ENCODE assay signal across 10 cellular contexts in the genomic region with DNA sequence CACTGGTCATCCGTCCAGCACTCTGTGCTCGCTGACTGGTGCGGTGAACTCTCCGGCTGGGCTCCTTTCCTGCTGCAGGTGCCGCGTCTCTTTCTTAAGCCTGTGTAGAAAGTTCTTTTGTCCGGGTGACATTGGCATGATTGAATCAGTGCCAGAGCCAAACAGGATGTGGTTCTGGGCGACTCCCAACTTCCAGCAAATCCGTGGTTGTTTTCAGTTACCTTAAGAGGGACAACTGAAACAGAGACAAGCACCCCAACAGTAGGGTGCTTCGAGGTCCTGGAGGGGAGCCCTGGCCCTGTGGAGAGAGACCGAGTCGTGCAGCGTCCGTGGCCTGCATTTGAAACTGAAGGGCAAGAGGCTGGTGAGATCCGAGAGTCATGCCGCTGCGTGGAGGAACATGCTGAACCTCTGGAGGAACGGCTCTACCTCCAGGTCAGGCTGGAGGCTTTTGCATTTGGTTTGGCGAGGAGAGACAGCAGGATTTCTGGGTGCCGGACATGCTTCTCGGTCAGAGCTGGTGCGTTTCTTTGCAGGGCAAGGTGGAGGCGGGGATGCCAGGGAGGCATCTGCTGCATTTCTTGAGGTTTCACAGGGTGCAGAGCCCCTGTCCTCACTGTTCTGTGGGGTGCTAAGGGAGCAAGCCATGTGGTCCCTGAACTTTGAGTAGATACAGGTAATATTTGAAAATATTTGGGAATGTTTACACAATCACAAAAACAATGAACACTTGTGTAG. TPM values are rescaled to one million over a fixed set of nuclear protein-coding genes. Genes with fewer than 3 reads are reported as not detected.
A peak's percentile ranks its signal among the peaks of the same experiment; 100 is the strongest.
DNase-seq lines count a peak whose midpoint lies in the region; ATAC-seq and TF ChIP-seq lines count a peak whose summit lies in the region.
"Had no signal": no experiment of that assay in that cellular context is flagged by ENCODE, and none has a peak within 500 bp of the region (broad histone marks: within the 10 kb centered on the region; RNA-seq: fewer than 3 reads in every experiment).

No MANE protein-coding gene starts in this region.

- peak in 3 of 4 donors; percentile 23 to 39 (median 34) for ATAC-seq in psoas muscle

- peaks cover 62% of the 10 kb centered on the region for H3F3A ChIP-seq in PC-9 (ENCODE audit: insufficient read depth, low read depth)

- TSS peak; percentile 16 for BruUV-seq in PC-9 (replicated peaks; lab: Mats Ljungman, UMichigan)

- no peak overlapping the region for H3K4me3 ChIP-seq in PC-9
- H3K4me3 ChIP-seq in fibroblast of mammary gland (ENCODE audit: control insufficient read depth, low read depth, low read length) = no peak overlapping the region
- H3K4me3 ChIP-seq in psoas muscle = no peak overlapping the region
- H3K4me3 ChIP-seq in CD8-positive, alpha-beta memory T cell (ENCODE audit: low read length) = no peak overlapping the region

- peaks cover 90% of the 10 kb centered on the region for H3K79me2 ChIP-seq in PC-9 (ENCODE audit: low read depth)

- peak overlapping the region; percentile 78 for H3K4me2 ChIP-seq in PC-9

- H3K9me2 ChIP-seq in PC-9 (ENCODE audit: insufficient read depth) = no peaks in the 10 kb centered on the region

- H4K20me1 ChIP-seq in PC-9 (ENCODE audit: insufficient read depth) = 0 out of 2 replicates have a peak, but pooled peaks cover 14% of the 10 kb centered on the region

- TF ChIP-seq CTCF in PC-9 (conservative IDR thresholded peaks at IDR 0.05) (no peak), fibroblast of mammary gland (conservative IDR thresholded peaks at IDR 0.05; ENCODE audit: control insufficient read depth, insufficient read depth, low read depth, low read length) (no peak), psoas muscle (IDR thresholded peaks at IDR 0.05) (no peak)

- H3K9me3 ChIP-seq in PC-9 (ENCODE audit: insufficient read depth, low read depth) = no peaks in the 10 kb centered on the region
- no peaks in the 10 kb centered on the region for H3K9me3 ChIP-seq in psoas muscle
- no peaks in the 10 kb centered on the region for H3K9me3 ChIP-seq in CD8-positive, alpha-beta memory T cell (ENCODE audit: low read length)

- H3K4me3 Mint-ChIP-seq in CD8-positive, alpha-beta memory T cell = no peak overlapping the region

- H3K4me1 ChIP-seq in PC-9 (replicated peaks; ENCODE audit: insufficient read depth) (peaks cover 61% of the 10 kb centered on the region), psoas muscle (peaks cover 19% of the 10 kb centered on the region)
- H3K4me1 ChIP-seq in CD8-positive, alpha-beta memory T cell (ENCODE audit: insufficient read depth, low read length) = no peaks in the 10 kb centered on the region

- DNase-seq in EL (peak; percentile 63), PC-9 (peak; percentile 81 to 85), fibroblast of mammary gland (ENCODE audit: low read depth) (peak; percentile 36), psoas muscle (peak in 1 of 2 donors; percentile 46), superior temporal gyrus (ENCODE audit: extremely low spot score) (no peak), Ammon's horn (ENCODE audit: low spot score) (no peak), germinal center (ENCODE audit: low spot score) (no peak)
- DNase-seq in CD8-positive, alpha-beta memory T cell = no peak
- DNase-seq: NCI-H1436; stimulated activated CD4-positive, alpha-beta T cell treated with anti-CD3 and anti-CD28 coated beads, Interleukin-15, amount 100 ng/mL, for 24 hours had no signal

- peaks cover 0 to 8% (median 0%) of the 10 kb centered on the region in 5 donors for H3K9me3 Mint-ChIP-seq in CD8-positive, alpha-beta memory T cell

- H3K36me3 Mint-ChIP-seq in CD8-positive, alpha-beta memory T cell = no peaks in the 10 kb centered on the region

- POLR2A ChIA-PET in PC-9 (lab: Charles Lee; ENCODE audit: unreplicated experiment) = interaction anchor here (0.6 to 0.7 kb wide), 3 partner anchors 10 to 720 kb away, joined by 3 to 4 read pairs (median 3); no protein-coding TSS in a partner anchor
- POLR2A ChIA-PET in CD8-positive, alpha-beta memory T cell (lab: Charles Lee) = no interaction called here

- no peak overlapping the region for H2AFZ ChIP-seq in PC-9

- no peaks in the 10 kb centered on the region for H3K4me1 Mint-ChIP-seq in CD8-positive, alpha-beta memory T cell

- no peak overlapping the region for H3K27ac Mint-ChIP-seq in CD8-positive, alpha-beta memory T cell

- H3K27ac ChIP-seq in PC-9 = peak overlapping the region; percentile 96
- H3K27ac ChIP-seq in psoas muscle = peak overlapping the region; percentile 9
- H3K27ac ChIP-seq in CD8-positive, alpha-beta memory T cell (ENCODE audit: low read depth, low read length) = no peak overlapping the region

- H3K36me3 ChIP-seq in PC-9 (ENCODE audit: low read depth) = peaks cover 20% of the 10 kb centered on the region
- no peaks in the 10 kb centered on the region for H3K36me3 ChIP-seq in psoas muscle (ENCODE audit: insufficient read depth in 1 of 2, low read depth in 1 of 2)
- no peaks in the 10 kb centered on the region for H3K36me3 ChIP-seq in CD8-positive, alpha-beta memory T cell (ENCODE audit: insufficient read depth, low read length)

- H3K27me3 ChIP-seq in PC-9 (ENCODE audit: insufficient read depth, low read depth) (no peaks in the 10 kb centered on the region), psoas muscle (ENCODE audit: insufficient read depth in 3 of 3, low read length in 2 of 3) (peaks cover 0 to 3% (median 0%) of the 10 kb centered on the region in 3 donors)
- no peaks in the 10 kb centered on the region for H3K27me3 ChIP-seq in CD8-positive, alpha-beta memory T cell (ENCODE audit: insufficient read depth, low read length, poor library complexity, severe bottlenecking)

- intact Hi-C loops in PC-9 (cut with micrococcal nuclease; ENCODE audit: unreplicated experiment) (no loop called here), psoas muscle (cut with DNase I) (no loop called here)

- H3K27me3 Mint-ChIP-seq in CD8-positive, alpha-beta memory T cell = peaks cover 0 to 8% of the 10 kb centered on the region in 2 donors

- CTCF ChIA-PET in PC-9 (lab: Charles Lee) = no interaction called here
- CTCF ChIA-PET in CD8-positive, alpha-beta memory T cell (lab: Charles Lee) = no interaction called here

- 59 to 63% (median 60%) methylated on average over 23 of the region's 23 CpGs for WGBS in psoas muscle, 3 donors

RNA-seq across cellular contexts. Expression of gene SH3BP4, which starts 26.8 kb away (rescaled TPM):
- total RNA-seq in PC-9 (2021) = 131 and 135 TPM in 2 replicates
- total RNA-seq in psoas muscle = 10 to 100 TPM in 1 of 4 donors, 1 to 10 TPM in 3; 7.6 to 14.9 (median 9.5) TPM
- polyA plus RNA-seq in psoas muscle = 1 to 10 TPM; 3.0 to 9.8 (median 4.5) TPM
- total RNA-seq in CD8-positive, alpha-beta memory T cell = under 1 TPM in 1 of 2 experiments, not detected in 1; 0.18 TPM
- not detected for polyA plus RNA-seq in CD8-positive, alpha-beta memory T cell

Comparison
In these comparisons a context has a peak if more than half of its experiments do, and no peak if none do; other contexts are left out.
1. DNase-seq: peak in EL (single experiment), PC-9 (2 of 2) and fibroblast of mammary gland (single experiment); none in superior temporal gyrus (single experiment), Ammon's horn (single experiment), germinal center (single experiment) and CD8-positive, alpha-beta memory T cell (0 of 5).